7 cellular contexts compared by ENCODE assay signal in the genomic region with DNA sequence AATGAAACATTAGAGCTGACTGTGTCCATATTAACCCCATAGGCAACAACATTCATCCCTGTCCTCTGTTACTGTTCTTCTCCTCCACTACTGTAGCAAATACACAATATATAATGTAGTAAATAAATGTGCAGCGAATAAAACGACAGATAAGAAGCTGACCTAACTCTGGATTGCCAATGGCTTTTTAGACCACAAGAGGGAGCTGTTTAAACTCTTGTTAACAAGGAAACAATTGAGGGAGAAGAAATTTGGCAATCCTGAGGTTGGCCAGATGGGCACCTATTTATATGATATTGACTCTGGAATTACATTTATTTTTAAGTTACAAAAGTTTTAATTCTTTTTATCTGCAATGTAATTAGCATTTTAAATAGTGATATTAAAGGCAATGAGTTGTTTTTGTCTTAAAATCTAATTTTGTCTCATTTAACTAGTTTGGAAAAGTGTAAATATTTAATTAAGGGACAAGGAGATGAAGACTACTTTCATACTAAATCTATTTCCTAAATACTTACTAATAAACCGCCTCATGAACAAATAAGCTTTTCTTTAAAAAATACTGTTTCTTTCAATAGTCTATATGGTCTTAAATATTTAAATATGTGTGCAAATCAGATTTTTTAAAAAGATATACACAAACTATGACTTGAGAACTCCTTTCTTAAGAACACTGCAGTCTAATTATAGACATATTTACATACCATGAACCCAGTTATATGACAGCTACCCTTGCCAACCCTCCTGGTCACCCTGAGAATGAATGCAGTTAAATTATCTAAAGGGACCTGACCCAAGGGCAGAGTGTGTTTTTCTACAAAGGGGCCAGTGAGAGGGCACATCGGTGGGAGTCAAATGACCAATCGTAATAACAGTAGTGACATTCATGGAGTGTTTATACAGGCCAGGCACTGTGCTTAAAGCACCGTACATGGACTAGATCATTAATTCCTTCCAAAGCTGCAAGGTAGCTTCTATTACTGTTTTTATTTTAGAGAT. TPM values are rescaled to one million over a fixed set of nuclear protein-coding genes. Genes with fewer than 3 reads are reported as not detected.
DNase-seq lines count a peak whose midpoint lies in the region; ATAC-seq and TF ChIP-seq lines count a peak whose summit lies in the region.

No MANE protein-coding gene starts in this region.

- no peak overlapping the region for H3K23ac ChIP-seq in neuronal stem cell (ENCODE audit: low read depth, low read length, poor library complexity)

- no peak overlapping the region for H3K14ac ChIP-seq in neuronal stem cell (ENCODE audit: low read length)

- H3K79me1 ChIP-seq in neuronal stem cell (ENCODE audit: low read depth, low read length) = no peaks in the 10 kb centered on the region

- H3K27me3 ChIP-seq in neuronal stem cell (ENCODE audit: control insufficient read depth in 3 of 3, insufficient read depth in 3 of 3, low read depth in 1 of 3, low read length in 3 of 3) = no peaks in the 10 kb centered on the region

- no peaks in the 10 kb centered on the region for H3K36me3 Mint-ChIP-seq in activated naive CD8-positive, alpha-beta T cell treated with anti-CD3 and anti-CD28 coated beads for 36 hours

- H3K4me1 Mint-ChIP-seq in activated naive CD8-positive, alpha-beta T cell treated with anti-CD3 and anti-CD28 coated beads for 36 hours = no peaks in the 10 kb centered on the region

- H2AFZ ChIP-seq in neuronal stem cell (ENCODE audit: low read length) = no peak overlapping the region

- H3K4me1 ChIP-seq in neuronal stem cell (ENCODE audit: control insufficient read depth in 2 of 2, insufficient read depth in 1 of 2, low read depth in 1 of 2, low read length in 2 of 2) = no peaks in the 10 kb centered on the region

- no peak overlapping the region for H3K4ac ChIP-seq in neuronal stem cell (ENCODE audit: low read length)

- H2BK5ac ChIP-seq in neuronal stem cell (ENCODE audit: low read length) = no peak overlapping the region

- H2BK12ac ChIP-seq in neuronal stem cell (ENCODE audit: low read length) = no peak overlapping the region

- H4K91ac ChIP-seq in neuronal stem cell (ENCODE audit: low read depth, low read length, poor library complexity) = no peak overlapping the region

- H3K9me3 ChIP-seq in neuronal stem cell (replicated peaks in 1 of 2; ENCODE audit: control insufficient read depth in 2 of 2, insufficient read depth in 1 of 2, low read depth in 1 of 2, low read length in 2 of 2) = peaks cover 0 to 3% of the 10 kb centered on the region in 2 donors

- no peak overlapping the region for H3K4me2 ChIP-seq in neuronal stem cell (ENCODE audit: insufficient read depth, low read length, poor library complexity, severe bottlenecking)

- no peak overlapping the region for H3K27ac Mint-ChIP-seq in activated naive CD8-positive, alpha-beta T cell treated with anti-CD3 and anti-CD28 coated beads for 36 hours

- no peaks in the 10 kb centered on the region for H3K36me3 ChIP-seq in neuronal stem cell (replicated peaks in 1 of 2; ENCODE audit: control insufficient read depth in 2 of 2, insufficient read depth in 2 of 2, low read length in 2 of 2)

- H2AK5ac ChIP-seq in neuronal stem cell (ENCODE audit: low read depth, low read length) = no peak overlapping the region

- no peak overlapping the region for H3K4me3 Mint-ChIP-seq in activated naive CD8-positive, alpha-beta T cell treated with anti-CD3 and anti-CD28 coated beads for 36 hours

- ATAC-seq in GM21723 (IDR thresholded peaks at IDR 0.05; ENCODE audit: unreplicated experiment) = peak; percentile 66
- ATAC-seq in SK-N-SH treated with all-trans-retinoic acid at 6 μM for 48 hours = peak; percentile 58

- no peaks in the 10 kb centered on the region for H3K9me3 Mint-ChIP-seq in activated naive CD8-positive, alpha-beta T cell treated with anti-CD3 and anti-CD28 coated beads for 36 hours

- H4K8ac ChIP-seq in neuronal stem cell (ENCODE audit: low read depth, low read length) = no peak overlapping the region

- no peak overlapping the region for H3K18ac ChIP-seq in neuronal stem cell (ENCODE audit: low read length)

- H3K9ac ChIP-seq in neuronal stem cell (ENCODE audit: low read depth, low read length, poor library complexity) = no peak overlapping the region

- no peak overlapping the region for H2BK120ac ChIP-seq in neuronal stem cell (ENCODE audit: low read depth, low read length)

- H2BK15ac ChIP-seq in neuronal stem cell (ENCODE audit: low read length) = no peak overlapping the region

- H3K4me3 ChIP-seq in neuronal stem cell (ENCODE audit: low read length in 2 of 2) = no peak overlapping the region

- WGBS in neuronal stem cell (ENCODE audit: extremely low coverage in 2 of 2, insufficient read length in 2 of 2, insufficient replicate concordance in 1 of 2), 2 donors = no CpG with 5 or more reads among the region's 6 CpGs

- DNase-seq in EL (peak; percentile 65), NCI-H1105 treated with DMSO at 0.1 percent for 48 hours (lab: John Stamatoyannopoulos, UW) (peak; percentile 61), fibroblast of gingiva (ENCODE audit: low read depth) (peak; percentile 73), neuronal stem cell (ENCODE audit: low spot score) (peak; percentile 63)
- no peak for DNase-seq in activated naive CD8-positive, alpha-beta T cell treated with anti-CD3 and anti-CD28 coated beads for 36 hours

- no peaks in the 10 kb centered on the region for H3K27me3 Mint-ChIP-seq in activated naive CD8-positive, alpha-beta T cell treated with anti-CD3 and anti-CD28 coated beads for 36 hours

- no peak overlapping the region for H3K27ac ChIP-seq in neuronal stem cell (replicated peaks; ENCODE audit: low read length)

TF ChIP-seq in SK-N-SH treated with all-trans-retinoic acid at 6 μM for 48 hours, 23 proteins besides CTCF, POLR2A, EP300 and RAD21:
- TF ChIP-seq BACH2 (CRISPR knock-in tag; IDR thresholded peaks at IDR 0.05; ENCODE audit: borderline replicate concordance) (no peak), ARNTL (CRISPR knock-in tag; IDR thresholded peaks at IDR 0.05; ENCODE audit: borderline replicate concordance, low read depth) (no peak), ESRRG (CRISPR knock-in tag; IDR thresholded peaks at IDR 0.05) (no peak), ZNF70 (CRISPR knock-in tag; IDR thresholded peaks at IDR 0.05) (no peak), POU6F1 (CRISPR knock-in tag; IDR thresholded peaks at IDR 0.05; ENCODE audit: borderline replicate concordance, low read depth) (no peak), OSR1 (CRISPR knock-in tag; IDR thresholded peaks at IDR 0.05) (no peak), GLIS3 (CRISPR knock-in tag; IDR thresholded peaks at IDR 0.05) (no peak), ISL1 (CRISPR knock-in tag; IDR thresholded peaks at IDR 0.05) (no peak), ZC3H10 (CRISPR knock-in tag; IDR thresholded peaks at IDR 0.05) (no peak), RARB (CRISPR knock-in tag; IDR thresholded peaks at IDR 0.05) (no peak), ZFP30 (CRISPR knock-in tag; IDR thresholded peaks at IDR 0.05) (no peak), CREB5 (CRISPR knock-in tag; IDR thresholded peaks at IDR 0.05; ENCODE audit: low read depth) (no peak)

RNA-seq across cellular contexts. Expression of gene HPF1, which starts 52.9 kb away (rescaled TPM):
- 110 TPM for polyA plus RNA-seq in neuronal stem cell (2013, experiment 1 of 2)
- 110 TPM for polyA plus RNA-seq in neuronal stem cell (2013, experiment 2 of 2)
- 10 to 100 TPM; 27.3 to 27.5 TPM for total RNA-seq in activated naive CD8-positive, alpha-beta T cell treated with anti-CD3 and anti-CD28 coated beads for 36 hours
